18 cellular contexts compared by ENCODE assay signal in the genomic region with DNA sequence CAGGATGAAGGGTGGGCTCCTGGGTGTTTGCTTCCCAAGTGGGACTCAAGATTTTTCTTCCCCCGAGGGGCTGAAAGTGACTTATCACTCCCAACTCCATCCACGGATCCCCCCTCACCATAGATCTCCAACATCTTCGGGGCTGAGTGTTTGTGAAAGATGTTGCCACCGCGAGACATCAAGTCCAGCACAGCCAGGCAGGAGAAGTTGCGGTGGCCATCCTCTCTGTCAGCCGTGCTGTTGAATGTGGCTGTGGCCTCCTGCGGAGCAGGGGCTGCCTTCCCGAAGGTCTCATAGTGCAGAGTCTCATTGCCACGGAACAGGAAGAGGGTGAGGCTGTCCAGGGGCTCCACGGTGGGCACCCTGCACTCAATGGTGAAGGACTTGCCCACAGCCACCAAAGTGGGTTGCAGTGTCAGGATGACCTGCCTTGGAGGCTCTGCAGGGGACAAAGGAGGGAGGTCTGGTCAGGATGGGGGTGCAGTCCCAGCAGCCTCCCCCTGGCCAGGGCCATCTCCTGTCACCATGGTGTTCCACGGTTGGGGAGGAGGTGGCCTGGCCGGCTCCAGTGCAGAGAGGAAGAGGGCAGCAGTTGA. TPM values are rescaled to one million over a fixed set of nuclear protein-coding genes. Genes with fewer than 3 reads are reported as not detected.
DNase-seq lines count a peak whose midpoint lies in the region; ATAC-seq and TF ChIP-seq lines count a peak whose summit lies in the region.
"Had no signal": no experiment of that assay in that cellular context is flagged by ENCODE, and none has a peak within 500 bp of the region (broad histone marks: within the 10 kb centered on the region; RNA-seq: fewer than 3 reads in every experiment).

No MANE protein-coding gene starts in this region.

- CTCF ChIA-PET in activated B cell treated with CpG ODN at 0.5 μM for 24 hours (lab: Charles Lee) = no interaction called here

- H3K27ac Mint-ChIP-seq in natural killer cell treated with Interleukin-12 subunit alpha and Interleukin-12 subunit beta and Interleukin-15 and Interleukin-18, amount 100 ng/mL, for 72 hours = no peak overlapping the region
- no peak overlapping the region for H3K27ac Mint-ChIP-seq in natural killer cell
- peak overlapping the region; percentile 50 for H3K27ac Mint-ChIP-seq in activated B cell treated with CpG ODN at 0.5 μM for 24 hours
- peak overlapping the region in 4 of 6 donors; percentile 57 to 76 (median 63) for H3K27ac Mint-ChIP-seq in immature natural killer cell
- H3K27ac Mint-ChIP-seq: WTC11 had no signal

- H3K36me3 Mint-ChIP-seq in natural killer cell treated with Interleukin-12 subunit alpha and Interleukin-12 subunit beta and Interleukin-15 and Interleukin-18, amount 100 ng/mL, for 72 hours = no peaks in the 10 kb centered on the region
- H3K36me3 Mint-ChIP-seq in natural killer cell (no peaks in the 10 kb centered on the region), activated B cell treated with CpG ODN at 0.5 μM for 24 hours (ENCODE audit: low read depth) (peaks cover 51% of the 10 kb centered on the region), immature natural killer cell (peaks cover under 1 to 16% (median 7%) of the 10 kb centered on the region in 3 donors)
- H3K36me3 Mint-ChIP-seq: WTC11 had no signal

- no peak overlapping the region for H4K5ac ChIP-seq in mesendoderm (ENCODE audit: low read length)

- H3K4me3 Mint-ChIP-seq in natural killer cell treated with Interleukin-12 subunit alpha and Interleukin-12 subunit beta and Interleukin-15 and Interleukin-18, amount 100 ng/mL, for 72 hours = no peak overlapping the region
- H3K4me3 Mint-ChIP-seq in natural killer cell (no peak overlapping the region), activated B cell treated with CpG ODN at 0.5 μM for 24 hours (no peak overlapping the region), immature natural killer cell (no peak overlapping the region)
- H3K4me3 Mint-ChIP-seq: WTC11 had no signal

- intact Hi-C loops in natural killer cell (cut with micrococcal nuclease) = no loop called here
- intact Hi-C loops in activated B cell treated with CpG ODN at 0.5 μM for 24 hours (cut with micrococcal nuclease) = no loop called here
- intact Hi-C loops in tibial artery (cut with DNase I; ENCODE audit: low total_unique reads) = no loop called here

- H2BK15ac ChIP-seq in mesendoderm (replicated peaks; ENCODE audit: low read depth) = no peak overlapping the region

- H3K79me2 ChIP-seq in mesendoderm (ENCODE audit: control insufficient read depth, insufficient read depth, low read length) = no peaks in the 10 kb centered on the region

- no peaks in the 10 kb centered on the region for H3K36me3 ChIP-seq in mesendoderm (ENCODE audit: control insufficient read depth, insufficient read depth, low read length)
- H3K36me3 ChIP-seq in tibial artery = no peaks in the 10 kb centered on the region
- H3K36me3 ChIP-seq: cardiac muscle cell had no signal

- no peak overlapping the region for H2BK120ac ChIP-seq in mesendoderm (ENCODE audit: low read depth, low read length)

- H3K4me1 Mint-ChIP-seq in natural killer cell treated with Interleukin-12 subunit alpha and Interleukin-12 subunit beta and Interleukin-15 and Interleukin-18, amount 100 ng/mL, for 72 hours (ENCODE audit: low read depth in 2 of 2) = peaks cover 19 to 20% of the 10 kb centered on the region in 2 donors
- H3K4me1 Mint-ChIP-seq in natural killer cell (peaks cover 30 to 40% of the 10 kb centered on the region in 2 donors), activated B cell treated with CpG ODN at 0.5 μM for 24 hours (peaks cover 35% of the 10 kb centered on the region), immature natural killer cell (peaks cover 35 to 37% of the 10 kb centered on the region in 2 donors)

- H3K79me1 ChIP-seq in mesendoderm (ENCODE audit: low read length) = no peaks in the 10 kb centered on the region

- no peaks in the 10 kb centered on the region for H3K9me3 ChIP-seq in tibial artery
- H3K9me3 ChIP-seq: mucosa of descending colon had no signal

- DNase-seq in natural killer cell treated with Interleukin-12 subunit alpha and Interleukin-12 subunit beta and Interleukin-15 and Interleukin-18, amount 100 ng/mL, for 72 hours (ENCODE audit: low spot score) = peak; percentile 51
- DNase-seq in natural killer cell (no peak), activated B cell treated with CpG ODN at 0.5 μM for 24 hours (peak; percentile 11), immature natural killer cell (no peak), NCI-H2081 (lab: John Stamatoyannopoulos, UW) (no peak), mesendoderm (no peak), tibial artery (no peak)
- DNase-seq: AML-193; DMS 273 treated with DMSO at 0.1 percent for 48 hours; effector memory CD4-positive, alpha-beta T cell; hippocampal formation; mucosa of descending colon; NCI-H1105 treated with DMSO at 0.1 percent for 48 hours; NCI-H69; OCI-M1; stimulated activated CD4-positive, alpha-beta T cell treated with anti-CD3 and anti-CD28 coated beads, Interleukin-4, amount 100 ng/mL, for 24 hours had no signal

- H3K27me3 ChIP-seq in mesendoderm (ENCODE audit: insufficient read depth, low read length, poor library complexity) (no peaks in the 10 kb centered on the region), tibial artery (peaks cover 0 to 48% of the 10 kb centered on the region in 2 donors)
- H3K27me3 ChIP-seq: cardiac muscle cell had no signal

- H3K9ac ChIP-seq in mesendoderm (ENCODE audit: low read length) = no peak overlapping the region

- no peaks in the 10 kb centered on the region for H3K27me3 Mint-ChIP-seq in natural killer cell treated with Interleukin-12 subunit alpha and Interleukin-12 subunit beta and Interleukin-15 and Interleukin-18, amount 100 ng/mL, for 72 hours
- H3K27me3 Mint-ChIP-seq in natural killer cell (ENCODE audit: low read depth in 2 of 2) (no peaks in the 10 kb centered on the region), activated B cell treated with CpG ODN at 0.5 μM for 24 hours (peaks cover 4% of the 10 kb centered on the region), immature natural killer cell (ENCODE audit: low read depth in 3 of 3) (peaks cover 0 to 4% (median 2%) of the 10 kb centered on the region in 3 donors)

- H3K4me3 ChIP-seq in mesendoderm (ENCODE audit: low read length) (no peak overlapping the region), tibial artery (no peak overlapping the region)
- H3K4me3 ChIP-seq: cardiac muscle cell, mucosa of descending colon had no signal

- no peak for ATAC-seq in natural killer cell treated with Interleukin-12 subunit alpha and Interleukin-12 subunit beta and Interleukin-15 and Interleukin-18, amount 100 ng/mL, for 72 hours
- ATAC-seq in natural killer cell = no peak
- ATAC-seq in activated B cell treated with CpG ODN at 0.5 μM for 24 hours (ENCODE audit: low read depth) = no peak
- ATAC-seq: mucosa of descending colon, WTC11 had no signal

- H3K18ac ChIP-seq in mesendoderm (ENCODE audit: low read length) = no peak overlapping the region

- POLR2A ChIA-PET in activated B cell treated with CpG ODN at 0.5 μM for 24 hours (lab: Charles Lee) = no interaction called here

- WGBS in mesendoderm (ENCODE audit: extremely low coverage, insufficient coverage, low lambda C conversion rate) = no CpG with 5 or more reads among the region's 13 CpGs

- H4K8ac ChIP-seq in mesendoderm (ENCODE audit: low read depth, low read length) = no peak overlapping the region

- no peak for TF ChIP-seq CTCF in natural killer cell (IDR thresholded peaks at IDR 0.05)
- no peak for TF ChIP-seq CTCF in activated B cell treated with CpG ODN at 0.5 μM for 24 hours (IDR thresholded peaks at IDR 0.05)
- no peak for TF ChIP-seq CTCF in tibial artery (IDR thresholded peaks at IDR 0.05)

- H3K4me1 ChIP-seq in mesendoderm (ENCODE audit: control insufficient read depth, low read depth, low read length) (no peaks in the 10 kb centered on the region), tibial artery (peaks cover 0 to 15% (median 4%) of the 10 kb centered on the region in 4 donors)

- H2AK5ac ChIP-seq in mesendoderm (ENCODE audit: low read length) = no peak overlapping the region

- H3K27ac ChIP-seq in mesendoderm (ENCODE audit: low read depth, low read length) = no peak overlapping the region
- no peak overlapping the region for H3K27ac ChIP-seq in tibial artery
- H3K27ac ChIP-seq: cardiac muscle cell had no signal

- H3K23ac ChIP-seq in mesendoderm (ENCODE audit: low read length) = no peak overlapping the region

- H2BK5ac ChIP-seq in mesendoderm (ENCODE audit: low read length) = no peak overlapping the region

- H3K4me2 ChIP-seq in mesendoderm (ENCODE audit: low read length) = no peak overlapping the region

- no peak overlapping the region for H3K4ac ChIP-seq in mesendoderm (ENCODE audit: low read depth, low read length)

- no peak overlapping the region for H3K56ac ChIP-seq in mesendoderm (ENCODE audit: low read length)

- H3K9me3 Mint-ChIP-seq in natural killer cell treated with Interleukin-12 subunit alpha and Interleukin-12 subunit beta and Interleukin-15 and Interleukin-18, amount 100 ng/mL, for 72 hours = no peaks in the 10 kb centered on the region
- H3K9me3 Mint-ChIP-seq in natural killer cell (no peaks in the 10 kb centered on the region), activated B cell treated with CpG ODN at 0.5 μM for 24 hours (no peaks in the 10 kb centered on the region), immature natural killer cell (no peaks in the 10 kb centered on the region)
- H3K9me3 Mint-ChIP-seq: WTC11 had no signal

RNA-seq across cellular contexts. Expression of a gene that starts 5.5 kb away (rescaled TPM):
- total RNA-seq in natural killer cell treated with Interleukin-12 subunit alpha and Interleukin-12 subunit beta and Interleukin-15 and Interleukin-18, amount 100 ng/mL, for 72 hours = 1 to 10 TPM in 1 of 2 donors, under 1 TPM in 1; 0.50 to 1.0 TPM
- 1 to 10 TPM in 2 of 3 donors, under 1 TPM in 1; 0.92 to 1.6 (median 1.6) TPM for total RNA-seq in natural killer cell
- total RNA-seq in activated B cell treated with CpG ODN at 0.5 μM for 24 hours = not detected in 2 replicates
- polyA plus RNA-seq in immature natural killer cell = 1 to 10 TPM; 5.0 to 6.8 (median 5.5) TPM
- polyA plus RNA-seq in mesendoderm (2013, experiment 1 of 2) = 0.22 TPM
- polyA plus RNA-seq in mesendoderm (2013, experiment 2 of 2) = 0.27 TPM
- total RNA-seq: mucosa of descending colon had no signal

RNA-seq across cellular contexts. Expression of a gene that starts 16.8 kb away (rescaled TPM):
- total RNA-seq in natural killer cell treated with Interleukin-12 subunit alpha and Interleukin-12 subunit beta and Interleukin-15 and Interleukin-18, amount 100 ng/mL, for 72 hours = 10 to 100 TPM; 14.1 to 20.7 TPM
- total RNA-seq in natural killer cell = 10 to 100 TPM; 73.2 to 91.0 (median 78.0) TPM
- 44.5 and 44.7 TPM in 2 replicates for total RNA-seq in activated B cell treated with CpG ODN at 0.5 μM for 24 hours
- polyA plus RNA-seq in immature natural killer cell = 100 to 1,000 TPM; 327 to 535 (median 329) TPM
- polyA plus RNA-seq in mesendoderm (2013, experiment 1 of 2) = 0.70 TPM
- polyA plus RNA-seq in mesendoderm (2013, experiment 2 of 2) = 0.57 TPM
- total RNA-seq: cardiac muscle cell had no signal

RNA-seq across cellular contexts. Expression of a gene that starts 30.9 kb away (rescaled TPM):
- total RNA-seq in natural killer cell treated with Interleukin-12 subunit alpha and Interleukin-12 subunit beta and Interleukin-15 and Interleukin-18, amount 100 ng/mL, for 72 hours = under 1 TPM in 1 of 2 donors, not detected in 1; 0.08 TPM
- total RNA-seq in natural killer cell (under 1 TPM; 0.10 to 0.14 (median 0.14) TPM), activated B cell treated with CpG ODN at 0.5 μM for 24 hours (0.49 and 0.78 TPM in 2 replicates)
- under 1 TPM in 1 of 3 donors, not detected in 2; 0.02 TPM for polyA plus RNA-seq in immature natural killer cell
- polyA plus RNA-seq in mesendoderm (2013, experiment 1 of 2) = 1.4 TPM
- polyA plus RNA-seq in mesendoderm (2013, experiment 2 of 2) = 1.6 TPM
- polyA plus RNA-seq: cardiac muscle cell had no signal

Comparison
In these comparisons a context has a peak if more than half of its experiments do, and no peak if none do; other contexts are left out.
1. DNase-seq: peak in natural killer cell treated with Interleukin-12 subunit alpha and Interleukin-12 subunit beta and Interleukin-15 and Interleukin-18, amount 100 ng/mL, for 72 hours (single experiment) and activated B cell treated with CpG ODN at 0.5 μM for 24 hours (single experiment); none in natural killer cell (single experiment), immature natural killer cell (0 of 3), NCI-H2081 (0 of 2), mesendoderm (single experiment) and tibial artery (0 of 2).
2. H3K27ac Mint-ChIP-seq: peak in activated B cell treated with CpG ODN at 0.5 μM for 24 hours (single experiment) and immature natural killer cell (4 of 6); none in natural killer cell treated with Interleukin-12 subunit alpha and Interleukin-12 subunit beta and Interleukin-15 and Interleukin-18, amount 100 ng/mL, for 72 hours (0 of 2) and natural killer cell (0 of 2).